In the genomic region with DNA sequence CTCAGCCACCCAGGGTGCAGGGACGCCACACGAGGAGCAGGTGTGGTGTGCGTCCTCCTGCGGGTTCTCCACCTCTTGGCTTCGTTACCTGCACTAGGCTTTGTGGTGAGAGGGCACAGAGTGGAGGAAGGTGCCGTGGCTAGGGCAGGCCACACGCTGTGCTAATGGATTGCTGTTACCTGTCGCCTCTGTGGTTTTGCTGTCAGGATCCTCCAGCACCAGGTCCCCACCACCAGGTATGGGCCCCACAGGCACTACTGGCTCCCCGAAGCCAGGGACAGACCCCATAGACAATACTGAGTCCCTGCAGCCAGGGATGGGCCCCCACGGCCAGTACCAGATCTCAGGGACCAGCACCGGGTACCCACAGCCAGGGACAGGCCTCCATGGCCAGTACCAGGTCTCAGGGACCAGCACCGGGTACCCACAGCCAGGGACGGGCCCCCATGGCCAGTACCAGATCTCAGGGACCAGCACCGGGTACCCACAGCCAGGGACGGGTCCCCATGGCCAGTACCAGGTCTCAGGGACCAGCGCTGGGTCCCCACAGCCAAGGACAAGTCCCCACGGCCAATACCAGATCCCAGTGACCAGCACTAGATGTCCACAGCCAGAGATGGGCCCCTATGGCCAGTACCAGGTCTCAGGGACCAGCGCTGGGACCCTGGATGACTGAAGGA, we compare ENCODE assay signal across 15 cellular contexts.
DNase-seq lines count a peak whose midpoint lies in the region; ATAC-seq, FAIRE-seq and TF ChIP-seq lines count a peak whose summit lies in the region.
"Had no signal": no experiment of that assay in that cellular context is flagged by ENCODE, and none has a peak within 500 bp of the region (broad histone marks: within the 10 kb centered on the region; RNA-seq: fewer than 3 reads in every experiment).

No MANE protein-coding gene starts in this region.

- no peaks in the 10 kb centered on the region for H3K27me3 ChIP-seq in BLaER1
- no peaks in the 10 kb centered on the region for H3K27me3 ChIP-seq in mucosa of stomach (ENCODE audit: control insufficient read depth, insufficient read depth, low read length)
- H3K27me3 ChIP-seq: pancreas had no signal

- no peak for DNase-seq in GM12891 (ENCODE audit: insufficient read length, low spot score)
- DNase-seq in activated T-helper 1 cell treated with anti-CD3 and anti-CD28 coated beads, Interleukin-12 subunit alpha, Interleukin-12 subunit beta, Interleukin-2, Interleukin-4 antibody, amounts not matched to agents 30 ng/mL and 10 ng/mL and 1 ng/mL, durations not matched to agents 14 hours and 24 hours and 36 hours (ENCODE audit: low spot score) = no peak
- no peak for DNase-seq in posterior vena cava (ENCODE audit: low spot score)
- DNase-seq in chondrocyte (ENCODE audit: low spot score) = no peak
- DNase-seq in Right ventricle myocardium superior = no peak
- DNase-seq: kidney, NCI-H446, pancreas, SHP77 treated with DMSO at 0.1 percent for 48 hours had no signal

- H3K36me3 ChIP-seq in BLaER1 = peaks cover 41% of the 10 kb centered on the region
- H3K36me3 ChIP-seq in mucosa of stomach (ENCODE audit: control insufficient read depth, insufficient read depth, low read length) = no peaks in the 10 kb centered on the region
- H3K36me3 ChIP-seq: pancreas, thoracic aorta had no signal

- peak overlapping the region; percentile 99 for H3K4me2 ChIP-seq in BLaER1

- H3K9me3 ChIP-seq in BLaER1 = no peaks in the 10 kb centered on the region
- H3K9me3 ChIP-seq in mucosa of stomach (ENCODE audit: control insufficient read depth, low read length) = no peaks in the 10 kb centered on the region
- H3K9me3 ChIP-seq: pancreas, thoracic aorta had no signal

- H3K4me1 ChIP-seq in BLaER1 (peaks cover 91% of the 10 kb centered on the region), mucosa of stomach (ENCODE audit: control insufficient read depth, insufficient read depth, low read length) (peaks cover 72% of the 10 kb centered on the region)

- no peak for ATAC-seq in Right ventricle myocardium superior (ENCODE audit: poor library complexity)
- ATAC-seq in GM18868 (IDR thresholded peaks at IDR 0.05; ENCODE audit: unreplicated experiment) = no peak
- ATAC-seq: pancreas had no signal

- H3K9ac ChIP-seq in BLaER1 (peak overlapping the region; percentile 88), mucosa of stomach (ENCODE audit: low read length) (peak overlapping the region; percentile 4)

- TF ChIP-seq POLR2A in GM12891 (IDR thresholded peaks at IDR 0.05; ENCODE audit: low read depth, low read length) = no peak

- peak overlapping the region; percentile 90 for H3K27ac Mint-ChIP-seq in activated T-helper 1 cell treated with anti-CD3 and anti-CD28 coated beads, Interleukin-12 subunit alpha, Interleukin-12 subunit beta, Interleukin-2, Interleukin-4 antibody, amounts not matched to agents 30 ng/mL and 10 ng/mL and 1 ng/mL, durations not matched to agents 14 hours and 24 hours and 36 hours
- no peak overlapping the region for H3K27ac Mint-ChIP-seq in chondrocyte (ENCODE audit: unreplicated experiment)

- peak overlapping the region; percentile 97 for H3K27ac ChIP-seq in BLaER1
- H3K27ac ChIP-seq: C4-2B, thoracic aorta had no signal

- H4K20me1 ChIP-seq in BLaER1 = peaks cover 53% of the 10 kb centered on the region

- TF ChIP-seq CTCF in chondrocyte (IDR thresholded peaks at IDR 0.05) = no peak

- no peaks in the 10 kb centered on the region for H3K27me3 Mint-ChIP-seq in activated T-helper 1 cell treated with anti-CD3 and anti-CD28 coated beads, Interleukin-12 subunit alpha, Interleukin-12 subunit beta, Interleukin-2, Interleukin-4 antibody, amounts not matched to agents 30 ng/mL and 10 ng/mL and 1 ng/mL, durations not matched to agents 14 hours and 24 hours and 36 hours (ENCODE audit: insufficient read depth)
- no peaks in the 10 kb centered on the region for H3K27me3 Mint-ChIP-seq in chondrocyte (ENCODE audit: low read depth)

- peak overlapping the region; percentile 95 for H3K4me3 Mint-ChIP-seq in activated T-helper 1 cell treated with anti-CD3 and anti-CD28 coated beads, Interleukin-12 subunit alpha, Interleukin-12 subunit beta, Interleukin-2, Interleukin-4 antibody, amounts not matched to agents 30 ng/mL and 10 ng/mL and 1 ng/mL, durations not matched to agents 14 hours and 24 hours and 36 hours
- H3K4me3 Mint-ChIP-seq in chondrocyte (ENCODE audit: unreplicated experiment) = no peak overlapping the region

- peaks cover 31% of the 10 kb centered on the region for H3K36me3 Mint-ChIP-seq in activated T-helper 1 cell treated with anti-CD3 and anti-CD28 coated beads, Interleukin-12 subunit alpha, Interleukin-12 subunit beta, Interleukin-2, Interleukin-4 antibody, amounts not matched to agents 30 ng/mL and 10 ng/mL and 1 ng/mL, durations not matched to agents 14 hours and 24 hours and 36 hours (ENCODE audit: low read depth)
- peaks cover 2% of the 10 kb centered on the region for H3K36me3 Mint-ChIP-seq in chondrocyte (ENCODE audit: low read depth)

- H3K4me1 Mint-ChIP-seq in activated T-helper 1 cell treated with anti-CD3 and anti-CD28 coated beads, Interleukin-12 subunit alpha, Interleukin-12 subunit beta, Interleukin-2, Interleukin-4 antibody, amounts not matched to agents 30 ng/mL and 10 ng/mL and 1 ng/mL, durations not matched to agents 14 hours and 24 hours and 36 hours (ENCODE audit: low read depth) = peaks cover 76% of the 10 kb centered on the region
- peaks cover 51% of the 10 kb centered on the region for H3K4me1 Mint-ChIP-seq in chondrocyte (ENCODE audit: low read depth)

- H3K4me3 ChIP-seq in BLaER1 (peak overlapping the region; percentile 62), mucosa of stomach (ENCODE audit: low read length) (no peak overlapping the region)
- H3K4me3 ChIP-seq: pancreas, thoracic aorta had no signal

- no peaks in the 10 kb centered on the region for H3K9me3 Mint-ChIP-seq in activated T-helper 1 cell treated with anti-CD3 and anti-CD28 coated beads, Interleukin-12 subunit alpha, Interleukin-12 subunit beta, Interleukin-2, Interleukin-4 antibody, amounts not matched to agents 30 ng/mL and 10 ng/mL and 1 ng/mL, durations not matched to agents 14 hours and 24 hours and 36 hours
- no peaks in the 10 kb centered on the region for H3K9me3 Mint-ChIP-seq in chondrocyte (ENCODE audit: low read depth)

- peak; percentile 71 for FAIRE-seq in GM12891 (lab: Jason Lieb, UNC)
- FAIRE-seq: bronchial epithelial cell, kidney, pancreas had no signal

- intact Hi-C loops in activated T-helper 1 cell treated with anti-CD3 and anti-CD28 coated beads, Interleukin-12 subunit alpha, Interleukin-12 subunit beta, Interleukin-2, Interleukin-4 antibody, amounts not matched to agents 30 ng/mL and 10 ng/mL and 1 ng/mL, durations not matched to agents 14 hours and 24 hours and 36 hours (cut with micrococcal nuclease) = loop anchor here (10.0 kb wide), 1 partner anchor 312 kb away; the partner anchor contains the start of gene SEC14L1
- intact Hi-C loops in posterior vena cava (cut with DNase I) (no loop called here), Right ventricle myocardium superior (cut with DNase I) (no loop called here)

TF ChIP-seq in GM12891, 5 proteins besides CTCF, POLR2A, EP300 and RAD21:
- TF ChIP-seq POU2F2 (IDR thresholded peaks at IDR 0.05; ENCODE audit: low read depth, low read length) = no peak
- TF ChIP-seq POLR2AphosphoS5 (IDR thresholded peaks at IDR 0.05; ENCODE audit: low read depth, low read length) = no peak; the same call in 1 of the 2 replicates
- TF ChIP-seq SPI1 (IDR thresholded peaks at IDR 0.05; ENCODE audit: low read depth, low read length) = no peak
- TF ChIP-seq TAF1 (IDR thresholded peaks at IDR 0.05; ENCODE audit: low read depth, low read length) = no peak
- TF ChIP-seq PAX5 (IDR thresholded peaks at IDR 0.05; ENCODE audit: insufficient read depth, low read length, severe bottlenecking) = no peak
